In genomic region chr6:26387565-26387964, GRCh38 we compare ENCODE assay signal across 1 cellular context.
TF ChIP-seq lines count a peak whose summit lies in the region.

No MANE protein-coding gene starts in this region.

TF ChIP-seq in GM12878, 131 proteins besides CTCF, POLR2A, EP300 and RAD21:
- TF ChIP-seq NFIC (IDR thresholded peaks at IDR 0.05; ENCODE audit: low read depth, low read length) (no peak), SP1 (IDR thresholded peaks at IDR 0.05; ENCODE audit: low read depth, low read length) (no peak), ATF3 (IDR thresholded peaks at IDR 0.05; ENCODE audit: borderline replicate concordance, extremely low read depth, low read depth, low read length) (no peak), HDAC2 (IDR thresholded peaks at IDR 0.05) (no peak), SUZ12 (IDR thresholded peaks at IDR 0.05; ENCODE audit: unreplicated experiment) (no peak), KAT2A (conservative IDR thresholded peaks at IDR 0.05; ENCODE audit: control insufficient read depth, low read depth, low read length) (no peak), SMAD5 (IDR thresholded peaks at IDR 0.05; ENCODE audit: low read depth) (no peak), GATAD2B (conservative IDR thresholded peaks at IDR 0.05; ENCODE audit: low read depth) (no peak), GABPA (IDR thresholded peaks at IDR 0.05; ENCODE audit: low read depth) (no peak), CREM (IDR thresholded peaks at IDR 0.05; ENCODE audit: low read depth) (no peak), EGR1 (IDR thresholded peaks at IDR 0.05; ENCODE audit: borderline replicate concordance in 1 of 2, low read depth in 2 of 2, low read length in 2 of 2) (no peak), ATF2 (IDR thresholded peaks at IDR 0.05; ENCODE audit: low read length) (no peak), FOXM1 (IDR thresholded peaks at IDR 0.05; ENCODE audit: low read depth, low read length) (no peak), YY1 (IDR thresholded peaks at IDR 0.05; ENCODE audit: low read depth, low read length) (no peak), IKZF2 (IDR thresholded peaks at IDR 0.05) (no peak), TCF12 (IDR thresholded peaks at IDR 0.05; ENCODE audit: low read depth, low read length) (no peak)
- TF ChIP-seq, protein P1, sequence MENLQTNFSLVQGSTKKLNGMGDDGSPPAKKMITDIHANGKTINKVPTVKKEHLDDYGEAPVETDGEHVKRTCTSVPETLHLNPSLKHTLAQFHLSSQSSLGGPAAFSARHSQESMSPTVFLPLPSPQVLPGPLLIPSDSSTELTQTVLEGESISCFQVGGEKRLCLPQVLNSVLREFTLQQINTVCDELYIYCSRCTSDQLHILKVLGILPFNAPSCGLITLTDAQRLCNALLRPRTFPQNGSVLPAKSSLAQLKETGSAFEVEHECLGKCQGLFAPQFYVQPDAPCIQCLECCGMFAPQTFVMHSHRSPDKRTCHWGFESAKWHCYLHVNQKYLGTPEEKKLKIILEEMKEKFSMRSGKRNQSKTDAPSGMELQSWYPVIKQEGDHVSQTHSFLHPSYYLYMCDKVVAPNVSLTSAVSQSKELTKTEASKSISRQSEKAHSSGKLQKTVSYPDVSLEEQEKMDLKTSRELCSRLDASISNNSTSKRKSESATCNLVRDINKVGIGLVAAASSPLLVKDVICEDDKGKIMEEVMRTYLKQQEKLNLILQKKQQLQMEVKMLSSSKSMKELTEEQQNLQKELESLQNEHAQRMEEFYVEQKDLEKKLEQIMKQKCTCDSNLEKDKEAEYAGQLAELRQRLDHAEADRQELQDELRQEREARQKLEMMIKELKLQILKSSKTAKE (IDR thresholded peaks at IDR 0.05; ENCODE audit: low read depth, poor library complexity, severe bottlenecking), result no peak
- TF ChIP-seq, protein P2, sequence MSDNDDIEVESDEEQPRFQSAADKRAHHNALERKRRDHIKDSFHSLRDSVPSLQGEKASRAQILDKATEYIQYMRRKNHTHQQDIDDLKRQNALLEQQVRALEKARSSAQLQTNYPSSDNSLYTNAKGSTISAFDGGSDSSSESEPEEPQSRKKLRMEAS (IDR thresholded peaks at IDR 0.05; ENCODE audit: low read depth, low read length), result no peak
- TF ChIP-seq, protein P3, sequence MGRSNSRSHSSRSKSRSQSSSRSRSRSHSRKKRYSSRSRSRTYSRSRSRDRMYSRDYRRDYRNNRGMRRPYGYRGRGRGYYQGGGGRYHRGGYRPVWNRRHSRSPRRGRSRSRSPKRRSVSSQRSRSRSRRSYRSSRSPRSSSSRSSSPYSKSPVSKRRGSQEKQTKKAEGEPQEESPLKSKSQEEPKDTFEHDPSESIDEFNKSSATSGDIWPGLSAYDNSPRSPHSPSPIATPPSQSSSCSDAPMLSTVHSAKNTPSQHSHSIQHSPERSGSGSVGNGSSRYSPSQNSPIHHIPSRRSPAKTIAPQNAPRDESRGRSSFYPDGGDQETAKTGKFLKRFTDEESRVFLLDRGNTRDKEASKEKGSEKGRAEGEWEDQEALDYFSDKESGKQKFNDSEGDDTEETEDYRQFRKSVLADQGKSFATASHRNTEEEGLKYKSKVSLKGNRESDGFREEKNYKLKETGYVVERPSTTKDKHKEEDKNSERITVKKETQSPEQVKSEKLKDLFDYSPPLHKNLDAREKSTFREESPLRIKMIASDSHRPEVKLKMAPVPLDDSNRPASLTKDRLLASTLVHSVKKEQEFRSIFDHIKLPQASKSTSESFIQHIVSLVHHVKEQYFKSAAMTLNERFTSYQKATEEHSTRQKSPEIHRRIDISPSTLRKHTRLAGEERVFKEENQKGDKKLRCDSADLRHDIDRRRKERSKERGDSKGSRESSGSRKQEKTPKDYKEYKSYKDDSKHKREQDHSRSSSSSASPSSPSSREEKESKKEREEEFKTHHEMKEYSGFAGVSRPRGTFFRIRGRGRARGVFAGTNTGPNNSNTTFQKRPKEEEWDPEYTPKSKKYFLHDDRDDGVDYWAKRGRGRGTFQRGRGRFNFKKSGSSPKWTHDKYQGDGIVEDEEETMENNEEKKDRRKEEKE (IDR thresholded peaks at IDR 0.05), result no peak
- TF ChIP-seq, protein P4, sequence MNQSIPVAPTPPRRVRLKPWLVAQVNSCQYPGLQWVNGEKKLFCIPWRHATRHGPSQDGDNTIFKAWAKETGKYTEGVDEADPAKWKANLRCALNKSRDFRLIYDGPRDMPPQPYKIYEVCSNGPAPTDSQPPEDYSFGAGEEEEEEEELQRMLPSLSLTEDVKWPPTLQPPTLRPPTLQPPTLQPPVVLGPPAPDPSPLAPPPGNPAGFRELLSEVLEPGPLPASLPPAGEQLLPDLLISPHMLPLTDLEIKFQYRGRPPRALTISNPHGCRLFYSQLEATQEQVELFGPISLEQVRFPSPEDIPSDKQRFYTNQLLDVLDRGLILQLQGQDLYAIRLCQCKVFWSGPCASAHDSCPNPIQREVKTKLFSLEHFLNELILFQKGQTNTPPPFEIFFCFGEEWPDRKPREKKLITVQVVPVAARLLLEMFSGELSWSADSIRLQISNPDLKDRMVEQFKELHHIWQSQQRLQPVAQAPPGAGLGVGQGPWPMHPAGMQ (IDR thresholded peaks at IDR 0.05; ENCODE audit: borderline replicate concordance), result no peak
